Comparison of ENCODE assay signal across 1 cellular context in the genomic region with DNA sequence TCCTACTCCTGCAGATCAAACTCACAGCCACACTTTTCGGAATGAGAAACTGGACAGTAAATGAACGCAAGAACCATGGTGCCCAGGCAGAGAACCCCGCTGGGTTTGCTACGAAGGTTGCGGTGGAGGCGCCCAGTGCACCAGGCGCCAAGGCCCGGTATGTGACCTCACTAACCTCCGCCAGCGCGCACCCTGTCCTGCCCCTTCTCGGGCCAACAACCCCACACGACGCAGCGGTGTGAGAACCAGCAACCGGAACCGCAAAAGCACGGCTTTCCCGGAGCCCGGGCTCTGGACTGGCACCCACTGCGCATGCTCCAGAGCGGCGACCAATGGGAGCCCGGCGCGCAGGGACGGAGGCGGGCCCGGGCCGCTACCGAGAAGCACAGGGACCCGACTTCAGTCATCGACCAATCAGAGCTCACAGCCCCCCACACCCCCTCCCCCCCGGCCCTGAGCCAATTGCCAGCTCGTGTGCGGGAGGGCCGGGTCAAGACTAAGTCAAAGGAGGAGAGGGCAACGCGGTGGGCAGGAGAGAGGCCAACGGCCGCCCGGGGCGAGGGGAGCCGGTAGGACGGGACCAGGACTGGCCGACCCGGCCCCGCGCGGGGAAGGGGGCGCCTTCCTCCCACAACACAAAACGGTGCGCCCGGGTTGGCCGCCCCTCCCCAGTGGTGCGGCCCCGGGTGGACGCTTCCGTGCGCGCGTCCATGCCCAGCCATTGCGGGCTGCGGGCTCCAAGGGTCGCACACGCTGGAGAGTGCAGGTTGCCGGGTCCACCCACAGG.
A peak's percentile ranks its signal among the peaks of the same experiment; 100 is the strongest.
TF ChIP-seq lines count a peak whose summit lies in the region.

No MANE protein-coding gene starts in this region.

TF ChIP-seq in HepG2, 621 proteins besides CTCF, POLR2A, EP300 and RAD21 (continued from another document and continues in another):
- TF ChIP-seq RNF219 (CRISPR knock-in tag; IDR thresholded peaks at IDR 0.05) (no peak), FIP1L1 (IDR thresholded peaks at IDR 0.05; ENCODE audit: borderline replicate concordance, insufficient read depth, low read depth, low read length) (no peak), CC2D1A (CRISPR knock-in tag; IDR thresholded peaks at IDR 0.05) (no peak), ZNF572 (CRISPR knock-in tag; IDR thresholded peaks at IDR 0.05) (no peak), DZIP1 (CRISPR knock-in tag; IDR thresholded peaks at IDR 0.05) (no peak), ZNF329 (CRISPR knock-in tag; IDR thresholded peaks at IDR 0.05; ENCODE audit: low read depth) (no peak), CHD2 (IDR thresholded peaks at IDR 0.05; ENCODE audit: low read depth, low read length) (no peak), NONO (IDR thresholded peaks at IDR 0.05) (no peak), NONO (CRISPR knock-in tag; conservative IDR thresholded peaks at IDR 0.05) (no peak; the same call in none of the 2 replicates), SOX6 (IDR thresholded peaks at IDR 0.05) (no peak), SOX6 (CRISPR knock-in tag; IDR thresholded peaks at IDR 0.05) (no peak), ZNF234 (CRISPR knock-in tag; conservative IDR thresholded peaks at IDR 0.05) (no peak), MZF1 (CRISPR knock-in tag; IDR thresholded peaks at IDR 0.05; ENCODE audit: borderline replicate concordance) (no peak), UBTF (CRISPR knock-in tag; IDR thresholded peaks at IDR 0.05) (peak; percentile 68), NAIF1 (CRISPR knock-in tag; IDR thresholded peaks at IDR 0.05; ENCODE audit: borderline replicate concordance) (peak; percentile 82), ZNF776 (CRISPR knock-in tag; IDR thresholded peaks at IDR 0.05) (no peak), CHD4 (IDR thresholded peaks at IDR 0.05; ENCODE audit: borderline replicate concordance, low read length) (no peak), ZFY (CRISPR knock-in tag; IDR thresholded peaks at IDR 0.05) (peak; percentile 62), ATRX (CRISPR knock-in tag; IDR thresholded peaks at IDR 0.05; ENCODE audit: borderline replicate concordance) (no peak), KDM2A (CRISPR knock-in tag; IDR thresholded peaks at IDR 0.05; ENCODE audit: borderline replicate concordance, low read depth) (peak; percentile 64; the same call in 1 of the 2 replicates), ATF1 (CRISPR knock-in tag; IDR thresholded peaks at IDR 0.05) (no peak), ZNF83 (CRISPR knock-in tag; IDR thresholded peaks at IDR 0.05; ENCODE audit: borderline replicate concordance) (no peak), NFYC (CRISPR knock-in tag; IDR thresholded peaks at IDR 0.05) (peak; percentile 90), KLF11 (CRISPR knock-in tag; IDR thresholded peaks at IDR 0.05) (no peak), RARA (CRISPR knock-in tag; IDR thresholded peaks at IDR 0.05) (0 out of 2 replicates have a peak, but pooled peaks have one; percentile 32), SYNCRIP (IDR thresholded peaks at IDR 0.05; ENCODE audit: insufficient read depth, low read depth, low read length) (no peak), MEIS1 (CRISPR knock-in tag; IDR thresholded peaks at IDR 0.05; ENCODE audit: borderline replicate concordance) (no peak), ZNF562 (CRISPR knock-in tag; IDR thresholded peaks at IDR 0.05; ENCODE audit: borderline replicate concordance) (no peak), ZSCAN21 (CRISPR knock-in tag; IDR thresholded peaks at IDR 0.05; ENCODE audit: borderline replicate concordance) (no peak), HHEX (CRISPR knock-in tag; IDR thresholded peaks at IDR 0.05) (no peak), CBX1 (IDR thresholded peaks at IDR 0.05; ENCODE audit: low read depth) (no peak), RELA (CRISPR knock-in tag; IDR thresholded peaks at IDR 0.05) (no peak)
- TF ChIP-seq, protein P1, sequence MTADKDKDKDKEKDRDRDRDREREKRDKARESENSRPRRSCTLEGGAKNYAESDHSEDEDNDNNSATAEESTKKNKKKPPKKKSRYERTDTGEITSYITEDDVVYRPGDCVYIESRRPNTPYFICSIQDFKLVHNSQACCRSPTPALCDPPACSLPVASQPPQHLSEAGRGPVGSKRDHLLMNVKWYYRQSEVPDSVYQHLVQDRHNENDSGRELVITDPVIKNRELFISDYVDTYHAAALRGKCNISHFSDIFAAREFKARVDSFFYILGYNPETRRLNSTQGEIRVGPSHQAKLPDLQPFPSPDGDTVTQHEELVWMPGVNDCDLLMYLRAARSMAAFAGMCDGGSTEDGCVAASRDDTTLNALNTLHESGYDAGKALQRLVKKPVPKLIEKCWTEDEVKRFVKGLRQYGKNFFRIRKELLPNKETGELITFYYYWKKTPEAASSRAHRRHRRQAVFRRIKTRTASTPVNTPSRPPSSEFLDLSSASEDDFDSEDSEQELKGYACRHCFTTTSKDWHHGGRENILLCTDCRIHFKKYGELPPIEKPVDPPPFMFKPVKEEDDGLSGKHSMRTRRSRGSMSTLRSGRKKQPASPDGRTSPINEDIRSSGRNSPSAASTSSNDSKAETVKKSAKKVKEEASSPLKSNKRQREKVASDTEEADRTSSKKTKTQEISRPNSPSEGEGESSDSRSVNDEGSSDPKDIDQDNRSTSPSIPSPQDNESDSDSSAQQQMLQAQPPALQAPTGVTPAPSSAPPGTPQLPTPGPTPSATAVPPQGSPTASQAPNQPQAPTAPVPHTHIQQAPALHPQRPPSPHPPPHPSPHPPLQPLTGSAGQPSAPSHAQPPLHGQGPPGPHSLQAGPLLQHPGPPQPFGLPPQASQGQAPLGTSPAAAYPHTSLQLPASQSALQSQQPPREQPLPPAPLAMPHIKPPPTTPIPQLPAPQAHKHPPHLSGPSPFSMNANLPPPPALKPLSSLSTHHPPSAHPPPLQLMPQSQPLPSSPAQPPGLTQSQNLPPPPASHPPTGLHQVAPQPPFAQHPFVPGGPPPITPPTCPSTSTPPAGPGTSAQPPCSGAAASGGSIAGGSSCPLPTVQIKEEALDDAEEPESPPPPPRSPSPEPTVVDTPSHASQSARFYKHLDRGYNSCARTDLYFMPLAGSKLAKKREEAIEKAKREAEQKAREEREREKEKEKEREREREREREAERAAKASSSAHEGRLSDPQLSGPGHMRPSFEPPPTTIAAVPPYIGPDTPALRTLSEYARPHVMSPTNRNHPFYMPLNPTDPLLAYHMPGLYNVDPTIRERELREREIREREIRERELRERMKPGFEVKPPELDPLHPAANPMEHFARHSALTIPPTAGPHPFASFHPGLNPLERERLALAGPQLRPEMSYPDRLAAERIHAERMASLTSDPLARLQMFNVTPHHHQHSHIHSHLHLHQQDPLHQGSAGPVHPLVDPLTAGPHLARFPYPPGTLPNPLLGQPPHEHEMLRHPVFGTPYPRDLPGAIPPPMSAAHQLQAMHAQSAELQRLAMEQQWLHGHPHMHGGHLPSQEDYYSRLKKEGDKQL (CRISPR knock-in tag; IDR thresholded peaks at IDR 0.05; ENCODE audit: low read depth) = no peak
- TF ChIP-seq, protein P2, sequence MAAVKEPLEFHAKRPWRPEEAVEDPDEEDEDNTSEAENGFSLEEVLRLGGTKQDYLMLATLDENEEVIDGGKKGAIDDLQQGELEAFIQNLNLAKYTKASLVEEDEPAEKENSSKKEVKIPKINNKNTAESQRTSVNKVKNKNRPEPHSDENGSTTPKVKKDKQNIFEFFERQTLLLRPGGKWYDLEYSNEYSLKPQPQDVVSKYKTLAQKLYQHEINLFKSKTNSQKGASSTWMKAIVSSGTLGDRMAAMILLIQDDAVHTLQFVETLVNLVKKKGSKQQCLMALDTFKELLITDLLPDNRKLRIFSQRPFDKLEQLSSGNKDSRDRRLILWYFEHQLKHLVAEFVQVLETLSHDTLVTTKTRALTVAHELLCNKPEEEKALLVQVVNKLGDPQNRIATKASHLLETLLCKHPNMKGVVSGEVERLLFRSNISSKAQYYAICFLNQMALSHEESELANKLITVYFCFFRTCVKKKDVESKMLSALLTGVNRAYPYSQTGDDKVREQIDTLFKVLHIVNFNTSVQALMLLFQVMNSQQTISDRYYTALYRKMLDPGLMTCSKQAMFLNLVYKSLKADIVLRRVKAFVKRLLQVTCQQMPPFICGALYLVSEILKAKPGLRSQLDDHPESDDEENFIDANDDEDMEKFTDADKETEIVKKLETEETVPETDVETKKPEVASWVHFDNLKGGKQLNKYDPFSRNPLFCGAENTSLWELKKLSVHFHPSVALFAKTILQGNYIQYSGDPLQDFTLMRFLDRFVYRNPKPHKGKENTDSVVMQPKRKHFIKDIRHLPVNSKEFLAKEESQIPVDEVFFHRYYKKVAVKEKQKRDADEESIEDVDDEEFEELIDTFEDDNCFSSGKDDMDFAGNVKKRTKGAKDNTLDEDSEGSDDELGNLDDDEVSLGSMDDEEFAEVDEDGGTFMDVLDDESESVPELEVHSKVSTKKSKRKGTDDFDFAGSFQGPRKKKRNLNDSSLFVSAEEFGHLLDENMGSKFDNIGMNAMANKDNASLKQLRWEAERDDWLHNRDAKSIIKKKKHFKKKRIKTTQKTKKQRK (IDR thresholded peaks at IDR 0.05; ENCODE audit: low read length) = no peak
- TF ChIP-seq, protein P3, sequence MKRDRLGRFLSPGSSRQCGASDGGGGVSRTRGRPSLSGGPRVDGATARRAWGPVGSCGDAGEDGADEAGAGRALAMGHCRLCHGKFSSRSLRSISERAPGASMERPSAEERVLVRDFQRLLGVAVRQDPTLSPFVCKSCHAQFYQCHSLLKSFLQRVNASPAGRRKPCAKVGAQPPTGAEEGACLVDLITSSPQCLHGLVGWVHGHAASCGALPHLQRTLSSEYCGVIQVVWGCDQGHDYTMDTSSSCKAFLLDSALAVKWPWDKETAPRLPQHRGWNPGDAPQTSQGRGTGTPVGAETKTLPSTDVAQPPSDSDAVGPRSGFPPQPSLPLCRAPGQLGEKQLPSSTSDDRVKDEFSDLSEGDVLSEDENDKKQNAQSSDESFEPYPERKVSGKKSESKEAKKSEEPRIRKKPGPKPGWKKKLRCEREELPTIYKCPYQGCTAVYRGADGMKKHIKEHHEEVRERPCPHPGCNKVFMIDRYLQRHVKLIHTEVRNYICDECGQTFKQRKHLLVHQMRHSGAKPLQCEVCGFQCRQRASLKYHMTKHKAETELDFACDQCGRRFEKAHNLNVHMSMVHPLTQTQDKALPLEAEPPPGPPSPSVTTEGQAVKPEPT (CRISPR knock-in tag; IDR thresholded peaks at IDR 0.05; ENCODE audit: low read depth) = no peak
- TF ChIP-seq, protein P4, sequence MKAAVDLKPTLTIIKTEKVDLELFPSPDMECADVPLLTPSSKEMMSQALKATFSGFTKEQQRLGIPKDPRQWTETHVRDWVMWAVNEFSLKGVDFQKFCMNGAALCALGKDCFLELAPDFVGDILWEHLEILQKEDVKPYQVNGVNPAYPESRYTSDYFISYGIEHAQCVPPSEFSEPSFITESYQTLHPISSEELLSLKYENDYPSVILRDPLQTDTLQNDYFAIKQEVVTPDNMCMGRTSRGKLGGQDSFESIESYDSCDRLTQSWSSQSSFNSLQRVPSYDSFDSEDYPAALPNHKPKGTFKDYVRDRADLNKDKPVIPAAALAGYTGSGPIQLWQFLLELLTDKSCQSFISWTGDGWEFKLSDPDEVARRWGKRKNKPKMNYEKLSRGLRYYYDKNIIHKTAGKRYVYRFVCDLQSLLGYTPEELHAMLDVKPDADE (CRISPR knock-in tag; IDR thresholded peaks at IDR 0.05) = no peak
- TF ChIP-seq, protein P5, sequence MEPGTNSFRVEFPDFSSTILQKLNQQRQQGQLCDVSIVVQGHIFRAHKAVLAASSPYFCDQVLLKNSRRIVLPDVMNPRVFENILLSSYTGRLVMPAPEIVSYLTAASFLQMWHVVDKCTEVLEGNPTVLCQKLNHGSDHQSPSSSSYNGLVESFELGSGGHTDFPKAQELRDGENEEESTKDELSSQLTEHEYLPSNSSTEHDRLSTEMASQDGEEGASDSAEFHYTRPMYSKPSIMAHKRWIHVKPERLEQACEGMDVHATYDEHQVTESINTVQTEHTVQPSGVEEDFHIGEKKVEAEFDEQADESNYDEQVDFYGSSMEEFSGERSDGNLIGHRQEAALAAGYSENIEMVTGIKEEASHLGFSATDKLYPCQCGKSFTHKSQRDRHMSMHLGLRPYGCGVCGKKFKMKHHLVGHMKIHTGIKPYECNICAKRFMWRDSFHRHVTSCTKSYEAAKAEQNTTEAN (CRISPR knock-in tag; conservative IDR thresholded peaks at IDR 0.05) = no peak
